Comparison of ENCODE assay signal across 1 cellular context in the genomic region with DNA sequence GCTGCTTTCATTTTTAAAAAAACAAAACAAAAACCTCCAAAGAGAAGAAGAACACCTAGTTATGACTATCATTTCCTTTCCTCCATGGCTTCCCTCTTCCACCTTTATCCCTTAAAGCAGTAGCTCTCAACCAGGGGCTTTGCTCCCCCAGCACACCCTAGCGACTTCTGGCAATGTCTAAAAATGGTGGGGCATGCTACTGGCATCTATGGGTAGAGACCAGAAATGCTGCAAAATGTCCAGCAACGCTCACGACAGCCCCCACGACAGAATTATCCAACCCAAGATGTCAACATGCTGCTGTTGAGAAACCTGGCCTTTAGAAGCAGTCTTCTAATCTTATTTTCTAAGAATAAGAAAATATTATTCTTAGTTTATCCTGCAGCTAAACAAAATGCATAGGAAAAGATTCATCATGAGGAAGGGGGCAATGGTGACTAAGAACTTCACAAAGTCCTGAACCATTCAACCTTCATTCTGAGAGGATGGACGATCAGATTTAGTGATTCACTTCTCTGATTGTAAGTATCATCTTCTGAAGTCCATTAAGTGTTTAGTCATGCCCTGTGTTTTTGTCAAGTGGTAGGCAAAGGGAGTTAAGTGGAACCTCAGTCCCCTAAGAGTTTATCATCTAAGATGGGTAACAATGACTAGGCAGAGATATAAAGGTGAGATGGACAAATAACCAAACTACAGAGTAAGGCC.
TF ChIP-seq lines count a peak whose summit lies in the region.

No MANE protein-coding gene starts in this region.

TF ChIP-seq in GM12878, 131 proteins besides CTCF, POLR2A, EP300 and RAD21:
- TF ChIP-seq ZNF622 (IDR thresholded peaks at IDR 0.05) (no peak), YY1 (IDR thresholded peaks at IDR 0.05; ENCODE audit: low read depth, low read length) (peak; percentile 53; the same call in 1 of the 2 replicates)
